ENCODE assay signal across 8 cellular contexts in the genomic region with DNA sequence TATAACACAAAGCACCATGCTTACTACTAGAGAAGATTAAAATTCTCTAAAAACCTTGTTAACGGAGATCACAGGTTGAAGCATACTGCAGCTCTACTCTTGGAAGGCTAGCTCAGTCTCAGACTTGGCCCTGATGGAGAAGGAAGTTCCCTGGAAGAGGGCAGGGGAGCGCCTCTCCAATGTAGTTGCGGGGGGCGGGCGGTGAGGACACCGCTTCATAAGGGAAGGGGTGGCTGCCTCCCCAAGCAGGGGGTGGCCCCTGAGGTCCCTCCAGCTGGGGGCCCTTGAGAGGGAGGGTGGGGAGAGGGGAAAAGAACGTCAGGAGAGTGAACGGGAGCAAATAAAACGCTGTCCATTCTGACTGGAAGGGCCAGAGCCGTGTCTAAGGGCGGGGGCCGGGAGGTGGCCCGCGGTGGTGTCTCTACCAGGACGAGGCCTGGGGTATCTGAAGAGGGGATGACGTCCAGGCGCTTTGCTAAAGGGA. TPM values are rescaled to one million over a fixed set of nuclear protein-coding genes. Genes with fewer than 3 reads are reported as not detected.
DNase-seq lines count a peak whose midpoint lies in the region; ATAC-seq, FAIRE-seq and TF ChIP-seq lines count a peak whose summit lies in the region.

No MANE protein-coding gene starts in this region.

- ATAC-seq in HG03196 (IDR thresholded peaks at IDR 0.05; ENCODE audit: unreplicated experiment) (peak; percentile 18), HG02610 (IDR thresholded peaks at IDR 0.05; ENCODE audit: unreplicated experiment) (no peak)

- peaks cover 43% of the 10 kb centered on the region for H3K79me2 ChIP-seq in PC-9 (ENCODE audit: low read depth)

- no peak for FAIRE-seq in GM12892 (lab: Jason Lieb, UNC)

- peak overlapping the region; percentile 99 for H2AFZ ChIP-seq in PC-9

- H4K20me1 ChIP-seq in PC-9 (ENCODE audit: insufficient read depth): no peaks in the 10 kb centered on the region

- DNase-seq in AG10803 (ENCODE audit: low read depth): peak; percentile 23
- peak; percentile 15 for DNase-seq in GM12892 (ENCODE audit: insufficient read length)
- DNase-seq in PC-9: peak in 1 of 2 experiments; percentile 9
- DNase-seq in epithelial cell of prostate (ENCODE audit: low read depth, low spot score): no peak
- DNase-seq in mucosa of gallbladder (ENCODE audit: low spot score): peak; percentile 45
- DNase-seq in stimulated activated naive CD4-positive, alpha-beta T cell treated with Interleukin-2 at 50 U/mL for 16 hours (lab: John Stamatoyannopoulos, UW): no peak

- TF ChIP-seq POLR2A in GM12892 (IDR thresholded peaks at IDR 0.05; ENCODE audit: low read depth, low read length): no peak

- POLR2A ChIA-PET in PC-9 (lab: Charles Lee; ENCODE audit: unreplicated experiment): interaction anchor here (0.6 kb wide), 2 partner anchors 497 to 1538 kb away, joined by 4 to 5 read pairs; no protein-coding TSS in a partner anchor

- H3K36me3 ChIP-seq in PC-9 (ENCODE audit: low read depth): no peaks in the 10 kb centered on the region

- H3F3A ChIP-seq in PC-9 (ENCODE audit: insufficient read depth, low read depth): peaks cover 27% of the 10 kb centered on the region; the same call in 1 of the 2 replicates

- intact Hi-C loops in PC-9 (cut with micrococcal nuclease; ENCODE audit: unreplicated experiment): loop anchor here (10.0 kb wide), 1 partner anchor 444 kb away; no protein-coding TSS in a partner anchor

- peak overlapping the region; percentile 97 for H3K4me2 ChIP-seq in PC-9

- H3K9me2 ChIP-seq in PC-9 (ENCODE audit: insufficient read depth): no peaks in the 10 kb centered on the region

- H3K27ac ChIP-seq in PC-9: peak overlapping the region; percentile 76
- H3K27ac ChIP-seq in epithelial cell of prostate: peak overlapping the region; percentile 88

- TSS peak; percentile 80 for BruUV-seq in PC-9 (replicated peaks; lab: Mats Ljungman, UMichigan)

- CTCF ChIA-PET in PC-9 (lab: Charles Lee): interaction anchor here (0.7 kb wide), 2 partner anchors 14 to 262 kb away, joined by 4 to 9 read pairs; no protein-coding TSS in a partner anchor

- H3K4me3 ChIP-seq in AG10803 (ENCODE audit: low read length) (peak overlapping the region; percentile 76), PC-9 (peak overlapping the region; percentile 93)

- peaks cover 33% of the 10 kb centered on the region for H3K4me1 ChIP-seq in PC-9 (replicated peaks; ENCODE audit: insufficient read depth)

- no peaks in the 10 kb centered on the region for H3K27me3 ChIP-seq in PC-9 (ENCODE audit: insufficient read depth, low read depth)

- no peak for TF ChIP-seq CTCF in AG10803 (conservative IDR thresholded peaks at IDR 0.05; ENCODE audit: low read length)
- TF ChIP-seq CTCF in PC-9 (conservative IDR thresholded peaks at IDR 0.05): no peak

- no peaks in the 10 kb centered on the region for H3K9me3 ChIP-seq in PC-9 (ENCODE audit: insufficient read depth, low read depth)

RNA-seq across cellular contexts. Expression of gene USP47, which starts 0.6 kb away (rescaled TPM):
- 24.6 TPM for polyA plus RNA-seq in GM12892 (2012; ENCODE audit: missing spikeins)
- total RNA-seq in PC-9 (2021) (22.4 and 24.2 TPM in 2 replicates), mucosa of gallbladder (48.5 TPM)

Comparison
In these comparisons a context has a peak if more than half of its experiments do, and no peak if none do; other contexts are left out.
1. DNase-seq: peak in AG10803 (single experiment), GM12892 (single experiment) and mucosa of gallbladder (single experiment); none in epithelial cell of prostate (single experiment) and stimulated activated naive CD4-positive, alpha-beta T cell treated with Interleukin-2 at 50 U/mL for 16 hours (single experiment).